ENCODE assay signal across 8 cellular contexts in the genomic region with DNA sequence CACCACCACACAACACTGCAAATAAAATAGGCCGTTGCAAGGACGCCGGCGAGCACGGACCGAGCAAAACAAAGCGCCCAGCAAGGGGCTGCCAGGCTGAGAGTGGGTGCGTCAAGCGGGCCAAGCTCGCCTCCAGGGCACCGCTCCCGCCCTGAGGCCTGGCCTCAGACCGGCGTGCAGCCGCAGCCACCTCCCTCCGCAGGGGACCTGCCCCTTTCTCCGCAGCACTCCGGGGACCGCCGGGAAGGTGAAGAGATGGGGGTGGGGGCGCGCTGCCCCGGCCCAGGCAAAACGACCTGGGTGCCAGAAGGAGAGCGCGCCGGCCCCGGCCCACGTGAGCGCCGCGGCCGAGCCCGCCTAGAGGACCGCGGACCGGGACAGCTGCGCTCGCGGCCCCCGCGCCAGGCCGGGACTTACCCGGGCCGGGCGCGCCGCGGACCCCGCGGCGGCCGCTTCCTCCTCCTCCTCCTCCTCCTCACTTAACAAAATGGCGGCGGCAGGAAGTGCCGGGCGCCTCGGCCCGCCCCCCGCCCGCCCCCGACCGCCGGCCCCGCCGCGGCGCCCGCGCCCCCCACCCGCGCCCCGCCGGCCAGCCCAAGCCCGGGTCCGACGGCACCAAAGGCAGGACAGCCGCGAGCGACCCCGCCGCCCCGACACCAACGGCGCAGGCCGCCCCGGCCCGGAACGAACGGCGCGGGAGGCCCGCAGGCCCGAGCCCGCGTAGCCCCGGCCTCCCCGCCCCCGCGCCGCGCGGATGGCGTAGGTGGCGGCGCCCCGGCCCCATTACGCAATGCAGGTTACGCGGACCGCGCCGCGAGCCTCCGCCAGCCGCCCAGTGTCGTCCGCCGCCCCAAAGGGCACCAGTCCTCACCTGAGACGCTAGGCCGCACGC. TPM values are rescaled to one million over a fixed set of nuclear protein-coding genes. Genes with fewer than 3 reads are reported as not detected.
DNase-seq lines count a peak whose midpoint lies in the region; ATAC-seq and TF ChIP-seq lines count a peak whose summit lies in the region.

No MANE protein-coding gene starts in this region.

- peak; percentile 64 to 80 for DNase-seq in Caco-2
- peak; percentile 74 for DNase-seq in MG63
- peak; percentile 46 for DNase-seq in activated CD4-positive, alpha-beta T cell treated with anti-CD3 and anti-CD28 coated beads for 1 hour
- peak; percentile 39 for DNase-seq in choroid plexus epithelial cell (ENCODE audit: low read depth)
- peak; percentile 78 to 84 (median 81) for DNase-seq in right lobe of liver
- DNase-seq in stimulated activated CD4-positive, alpha-beta T cell treated with anti-CD3 and anti-CD28 coated beads, Interleukin-4, amount 100 ng/mL, for 48 hours (ENCODE audit: low read depth in 2 of 2), result peak; percentile 46 to 47
- no peak for DNase-seq in NCI-H526 treated with DMSO at 0.1 percent for 48 hours (lab: John Stamatoyannopoulos, UW)

- CTCF ChIA-PET in Caco-2 (lab: Charles Lee), result interaction anchor here (0.6 kb wide), 1 partner anchor 99 kb away, joined by 3 read pairs; no protein-coding TSS in a partner anchor

- H3K4me3 Mint-ChIP-seq in Caco-2 (ENCODE audit: unreplicated experiment), result peak overlapping the region; percentile 99

- under 1% methylated on average over 39 of the region's 122 CpGs for WGBS in right lobe of liver (ENCODE audit: insufficient coverage, low coverage, low lambda C conversion rate, missing lambda C conversion rate)

- H3K36me3 Mint-ChIP-seq in Caco-2 (ENCODE audit: insufficient read depth, unreplicated experiment), result peaks cover 38% of the 10 kb centered on the region

- intact Hi-C loops in Caco-2 (cut with micrococcal nuclease; ENCODE audit: unreplicated experiment) (loop anchor here (2.0 to 5.0 kb wide), 3 partner anchors 35 to 49 kb away; partner anchors contain the start of gene AKAP8), right lobe of liver (cut with DNase I) (no loop called here)

- H3K36me3 ChIP-seq in Caco-2 (ENCODE audit: control insufficient read depth, insufficient read depth, low read length), result no peaks in the 10 kb centered on the region
- peaks cover 33% of the 10 kb centered on the region for H3K36me3 ChIP-seq in MG63
- H3K36me3 ChIP-seq in right lobe of liver, result no peaks in the 10 kb centered on the region

- no TSS peak for BruUV-seq in Caco-2 (replicated peaks; lab: Mats Ljungman, UMichigan)

- ATAC-seq in GM21619 (IDR thresholded peaks at IDR 0.05; ENCODE audit: unreplicated experiment) (peak; percentile 28), right lobe of liver (peak; percentile 50 to 66 (median 59))

- TF ChIP-seq POLR2A in right lobe of liver (IDR thresholded peaks at IDR 0.05), result peak; percentile 43

- H3K9me3 ChIP-seq in Caco-2 (peaks cover 2% of the 10 kb centered on the region; the same call in 1 of the 2 replicates), MG63 (no peaks in the 10 kb centered on the region), right lobe of liver (no peaks in the 10 kb centered on the region)

- H3K27ac ChIP-seq in right lobe of liver, result peak overlapping the region; percentile 87 to 94 (median 90)

- H3K4me3 ChIP-seq in Caco-2 (ENCODE audit: low read depth, low read length), result peak overlapping the region; percentile 100
- H3K4me3 ChIP-seq in MG63, result peak overlapping the region; percentile 99
- peak overlapping the region; percentile 97 for H3K4me3 ChIP-seq in choroid plexus epithelial cell (ENCODE audit: low read depth, low read length)
- peak overlapping the region; percentile 71 to 96 (median 89) for H3K4me3 ChIP-seq in right lobe of liver

- H3K9me3 Mint-ChIP-seq in Caco-2 (ENCODE audit: unreplicated experiment), result no peaks in the 10 kb centered on the region

- peaks cover 32% of the 10 kb centered on the region for H3K4me1 ChIP-seq in Caco-2
- peaks cover 0 to 43% (median 18%) of the 10 kb centered on the region in 4 donors for H3K4me1 ChIP-seq in right lobe of liver

- TF ChIP-seq CTCF in Caco-2 (IDR thresholded peaks at IDR 0.05; ENCODE audit: insufficient read depth in 1 of 2, low read depth in 1 of 2, low read length in 1 of 2, severe bottlenecking in 1 of 2, unreplicated experiment in 1 of 2), result no peak
- TF ChIP-seq CTCF in choroid plexus epithelial cell (conservative IDR thresholded peaks at IDR 0.05; ENCODE audit: low read depth, low read length), result no peak
- no peak for TF ChIP-seq CTCF in right lobe of liver (IDR thresholded peaks at IDR 0.05)

- H3K27me3 ChIP-seq in Caco-2 (replicated peaks; ENCODE audit: control insufficient read depth, insufficient read depth, low read length), result no peaks in the 10 kb centered on the region
- no peaks in the 10 kb centered on the region for H3K27me3 ChIP-seq in MG63
- H3K27me3 ChIP-seq in right lobe of liver, result no peaks in the 10 kb centered on the region

- H3K27ac Mint-ChIP-seq in Caco-2 (ENCODE audit: unreplicated experiment), result peak overlapping the region; percentile 70

- no peaks in the 10 kb centered on the region for H3K27me3 Mint-ChIP-seq in Caco-2 (ENCODE audit: insufficient read depth, unreplicated experiment)

- POLR2A ChIA-PET in Caco-2 (lab: Charles Lee), result interaction anchor here (1.0 kb wide), 1 partner anchor 48 kb away, joined by 6 read pairs; the partner anchor contains the start of gene AKAP8

- H3K4me1 Mint-ChIP-seq in Caco-2 (ENCODE audit: low read depth, unreplicated experiment), result peaks cover 22% of the 10 kb centered on the region

RNA-seq across cellular contexts. Expression of gene BRD4, which starts 0.7 kb away (rescaled TPM):
- total RNA-seq in Caco-2 (2022) (154 and 170 TPM in 2 replicates), right lobe of liver (10 to 100 TPM; 20.0 to 52.6 (median 40.6) TPM)
- total RNA-seq in MG63 (2014; rRNA removed; shearing (Covaris generic); ENCODE audit: low replicate concordance), result 9.3 and 16.0 TPM in 2 replicates

RNA-seq across cellular contexts. Expression of gene AKAP8, which starts 47.9 kb away (rescaled TPM):
- total RNA-seq in Caco-2 (2022) (53.5 and 53.7 TPM in 2 replicates), right lobe of liver (10 to 100 TPM in 5 of 6 experiments, 1 to 10 TPM in 1; 10.0 to 20.2 (median 13.3) TPM)
- total RNA-seq in MG63 (2014; rRNA removed; shearing (Covaris generic); ENCODE audit: low replicate concordance), result 29.6 and 30.2 TPM in 2 replicates
